ENCODE assay signal across 24 cellular contexts in the genomic region with DNA sequence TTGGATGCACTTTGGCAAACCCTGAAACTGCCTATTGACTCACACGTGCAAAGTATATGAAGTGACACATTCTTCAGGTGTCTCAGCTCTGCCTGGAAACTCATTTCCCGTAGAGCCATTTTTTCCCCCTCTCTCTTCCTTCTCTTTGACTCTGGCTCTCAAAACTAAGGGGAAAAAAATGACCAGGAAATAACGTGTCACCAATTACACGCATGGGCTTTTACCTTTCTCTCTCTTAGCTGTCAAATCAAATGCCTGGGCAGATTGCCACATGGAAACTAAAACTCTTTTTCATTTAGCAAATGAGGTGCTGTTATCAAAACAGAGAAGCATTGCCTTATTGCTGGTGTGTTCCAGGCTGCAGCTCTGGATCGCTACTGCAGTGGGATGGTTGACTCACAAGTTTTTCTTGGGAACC. TPM values are rescaled to one million over a fixed set of nuclear protein-coding genes. Genes with fewer than 3 reads are reported as not detected.
A peak's percentile ranks its signal among the peaks of the same experiment; 100 is the strongest.
DNase-seq lines count a peak whose midpoint lies in the region; ATAC-seq lines count a peak whose summit lies in the region.
"Had no signal": no experiment of that assay in that cellular context is flagged by ENCODE, and none has a peak within 500 bp of the region (broad histone marks: within the 10 kb centered on the region; RNA-seq: fewer than 3 reads in every experiment).

No MANE protein-coding gene starts in this region.

- ATAC-seq in activated T-cell treated with anti-CD3 and anti-CD28 coated beads, Interleukin-2, amount 50 U/mL, for 72 hours (replicated peaks in 1 of 2), result peak; percentile 63 to 68
- no peak for ATAC-seq in stimulated activated memory B cell treated with anti-CD40 and anti-IgM and Interleukin-4, amounts not matched to agents 10 μg/mL and 1 μg/mL and 100 μg/mL, for 72 hours
- ATAC-seq in HG03039 (IDR thresholded peaks at IDR 0.05; ENCODE audit: unreplicated experiment), result no peak
- no peak for ATAC-seq in stimulated activated naive B cell treated with anti-CD40 and anti-IgM and Interleukin-4, amounts not matched to agents 10 μg/mL and 1 μg/mL and 100 μg/mL, for 72 hours (replicated peaks)
- ATAC-seq: GM12878, heart right ventricle, Right ventricle myocardium inferior had no signal

- H3K36me3 Mint-ChIP-seq in activated T-cell treated with anti-CD3 and anti-CD28 coated beads, Interleukin-2, amount 50 U/mL, for 72 hours (ENCODE audit: insufficient read depth in 2 of 2), result peaks cover 0 to 2% of the 10 kb centered on the region in 2 donors
- H3K36me3 Mint-ChIP-seq in stimulated activated memory B cell treated with anti-CD40 and anti-IgM and Interleukin-4, amounts not matched to agents 10 μg/mL and 1 μg/mL and 100 μg/mL, for 72 hours, result peaks cover 19% of the 10 kb centered on the region
- peaks cover 5 to 18% of the 10 kb centered on the region in 2 donors for H3K36me3 Mint-ChIP-seq in stimulated activated naive B cell treated with anti-CD40 and anti-IgM and Interleukin-4, amounts not matched to agents 10 μg/mL and 1 μg/mL and 100 μg/mL, for 72 hours

- no peaks in the 10 kb centered on the region for H3K27me3 Mint-ChIP-seq in activated T-cell treated with anti-CD3 and anti-CD28 coated beads, Interleukin-2, amount 50 U/mL, for 72 hours (ENCODE audit: low read depth)
- no peaks in the 10 kb centered on the region for H3K27me3 Mint-ChIP-seq in stimulated activated memory B cell treated with anti-CD40 and anti-IgM and Interleukin-4, amounts not matched to agents 10 μg/mL and 1 μg/mL and 100 μg/mL, for 72 hours
- H3K27me3 Mint-ChIP-seq in stimulated activated naive B cell treated with anti-CD40 and anti-IgM and Interleukin-4, amounts not matched to agents 10 μg/mL and 1 μg/mL and 100 μg/mL, for 72 hours, result no peaks in the 10 kb centered on the region

- H3K27ac ChIP-seq in epithelial cell of prostate, result peak overlapping the region; percentile 69
- H3K27ac ChIP-seq: colonic mucosa, heart right ventricle, HL-60, neutrophil had no signal

- H3K4me3 Mint-ChIP-seq in activated T-cell treated with anti-CD3 and anti-CD28 coated beads, Interleukin-2, amount 50 U/mL, for 72 hours, result no peak overlapping the region
- no peak overlapping the region for H3K4me3 Mint-ChIP-seq in stimulated activated memory B cell treated with anti-CD40 and anti-IgM and Interleukin-4, amounts not matched to agents 10 μg/mL and 1 μg/mL and 100 μg/mL, for 72 hours
- H3K4me3 Mint-ChIP-seq in stimulated activated naive B cell treated with anti-CD40 and anti-IgM and Interleukin-4, amounts not matched to agents 10 μg/mL and 1 μg/mL and 100 μg/mL, for 72 hours, result no peak overlapping the region
- H3K4me3 Mint-ChIP-seq: CD14-positive monocyte, endodermal cell had no signal

- DNase-seq in activated T-cell treated with anti-CD3 and anti-CD28 coated beads, Interleukin-2, amount 50 U/mL, for 72 hours, result no peak
- DNase-seq in activated T-cell treated with anti-CD3 and anti-CD28 coated beads, Interleukin-2, amount 50 U/mL, for 48 hours, result no peak
- DNase-seq in RKO (ENCODE audit: low spot score) (peak; percentile 43), epithelial cell of prostate (ENCODE audit: low read depth, low spot score) (no peak), NCI-H1048 (lab: John Stamatoyannopoulos, UW) (no peak)
- DNase-seq in stimulated activated naive B cell treated with anti-CD40 and anti-IgM and Interleukin-4, amounts not matched to agents 10 μg/mL and 1 μg/mL and 100 μg/mL, for 72 hours, result no peak
- DNase-seq: activated CD8-positive, alpha-beta memory T cell treated with anti-CD3 and anti-CD28 coated beads, Interleukin-2, amount 50 U/mL, for 48 hours; activated naive CD4-positive, alpha-beta T cell treated with anti-CD3 and anti-CD28 coated beads, Interleukin-2, amount 50 U/mL, for 16 hours; colonic mucosa; DMS 273 treated with DMSO at 0.1 percent for 48 hours; endodermal cell; heart right ventricle; NCI-H146; NCI-H524 treated with DMSO at 0.1 percent for 48 hours; stimulated activated CD8-positive, alpha-beta memory T cell treated with anti-CD3 and anti-CD28 coated beads, Interleukin-4, amount 100 ng/mL, for 48 hours had no signal

- H3K4me1 Mint-ChIP-seq in activated T-cell treated with anti-CD3 and anti-CD28 coated beads, Interleukin-2, amount 50 U/mL, for 72 hours (ENCODE audit: low read depth), result peaks cover 21% of the 10 kb centered on the region
- H3K4me1 Mint-ChIP-seq in stimulated activated memory B cell treated with anti-CD40 and anti-IgM and Interleukin-4, amounts not matched to agents 10 μg/mL and 1 μg/mL and 100 μg/mL, for 72 hours, result peaks cover 47% of the 10 kb centered on the region
- peaks cover 27 to 59% of the 10 kb centered on the region in 2 donors for H3K4me1 Mint-ChIP-seq in stimulated activated naive B cell treated with anti-CD40 and anti-IgM and Interleukin-4, amounts not matched to agents 10 μg/mL and 1 μg/mL and 100 μg/mL, for 72 hours
- H3K4me1 Mint-ChIP-seq: endodermal cell had no signal

- H3K27ac Mint-ChIP-seq in activated T-cell treated with anti-CD3 and anti-CD28 coated beads, Interleukin-2, amount 50 U/mL, for 72 hours, result no peak overlapping the region
- peak overlapping the region; percentile 68 for H3K27ac Mint-ChIP-seq in stimulated activated memory B cell treated with anti-CD40 and anti-IgM and Interleukin-4, amounts not matched to agents 10 μg/mL and 1 μg/mL and 100 μg/mL, for 72 hours
- H3K27ac Mint-ChIP-seq in stimulated activated naive B cell treated with anti-CD40 and anti-IgM and Interleukin-4, amounts not matched to agents 10 μg/mL and 1 μg/mL and 100 μg/mL, for 72 hours, result no peak overlapping the region
- H3K27ac Mint-ChIP-seq: CD14-positive monocyte, endodermal cell had no signal

- H3K9me3 Mint-ChIP-seq in activated T-cell treated with anti-CD3 and anti-CD28 coated beads, Interleukin-2, amount 50 U/mL, for 72 hours, result peaks cover 2% of the 10 kb centered on the region in 2 donors
- H3K9me3 Mint-ChIP-seq in stimulated activated memory B cell treated with anti-CD40 and anti-IgM and Interleukin-4, amounts not matched to agents 10 μg/mL and 1 μg/mL and 100 μg/mL, for 72 hours, result peaks cover 2% of the 10 kb centered on the region
- no peaks in the 10 kb centered on the region for H3K9me3 Mint-ChIP-seq in stimulated activated naive B cell treated with anti-CD40 and anti-IgM and Interleukin-4, amounts not matched to agents 10 μg/mL and 1 μg/mL and 100 μg/mL, for 72 hours

RNA-seq across cellular contexts. Expression of a gene that starts 18.3 kb away (rescaled TPM):
- not detected for total RNA-seq in activated T-cell treated with anti-CD3 and anti-CD28 coated beads, Interleukin-2, amount 50 U/mL, for 72 hours
- total RNA-seq: colonic mucosa, endodermal cell, GM12878, heart right ventricle, lower leg skin, Right ventricle myocardium inferior, temporal lobe had no signal

RNA-seq across cellular contexts. Expression of a gene that starts 23.9 kb away (rescaled TPM):
- 1 to 10 TPM; 1.3 to 1.6 TPM for total RNA-seq in activated T-cell treated with anti-CD3 and anti-CD28 coated beads, Interleukin-2, amount 50 U/mL, for 72 hours

Comparison
In these comparisons a context has a peak if more than half of its experiments do, and no peak if none do; other contexts are left out.
1. ATAC-seq: peak in activated T-cell treated with anti-CD3 and anti-CD28 coated beads, Interleukin-2, amount 50 U/mL, for 72 hours (2 of 2); none in stimulated activated memory B cell treated with anti-CD40 and anti-IgM and Interleukin-4, amounts not matched to agents 10 μg/mL and 1 μg/mL and 100 μg/mL, for 72 hours (single experiment), HG03039 (single experiment) and stimulated activated naive B cell treated with anti-CD40 and anti-IgM and Interleukin-4, amounts not matched to agents 10 μg/mL and 1 μg/mL and 100 μg/mL, for 72 hours (0 of 2).